Comparison of ENCODE assay signal across 20 cellular contexts in genomic region chr11:112339566-112339965, GRCh38.
A peak's percentile ranks its signal among the peaks of the same experiment; 100 is the strongest.
DNase-seq lines count a peak whose midpoint lies in the region; ATAC-seq and TF ChIP-seq lines count a peak whose summit lies in the region.
"Had no signal": no experiment of that assay in that cellular context is flagged by ENCODE, and none has a peak within 500 bp of the region (broad histone marks: within the 10 kb centered on the region; RNA-seq: fewer than 3 reads in every experiment).

No MANE protein-coding gene starts in this region.

- H3K27me3 ChIP-seq in right atrium auricular region (no peaks in the 10 kb centered on the region), heart right ventricle (no peaks in the 10 kb centered on the region), H7 (ENCODE audit: control insufficient read depth, insufficient read depth, low read length) (no peaks in the 10 kb centered on the region)
- H3K27me3 ChIP-seq: BE2C had no signal

- H3K9me3 ChIP-seq in right atrium auricular region: no peaks in the 10 kb centered on the region
- H3K9me3 ChIP-seq in heart right ventricle: no peaks in the 10 kb centered on the region
- H3K9me3 ChIP-seq: BE2C had no signal

- peaks cover 5% of the 10 kb centered on the region for H3K9me3 Mint-ChIP-seq in activated T-helper 17 cell treated with anti-CD3 and anti-CD28 coated beads, Interleukin-2, amount 50 U/mL, for 72 hours
- H3K9me3 Mint-ChIP-seq: CD4-positive, CD25-positive, alpha-beta regulatory T cell; HFFc6 had no signal

- H3K36me3 ChIP-seq in right atrium auricular region (no peaks in the 10 kb centered on the region), heart right ventricle (no peaks in the 10 kb centered on the region), H7 (replicated peaks; ENCODE audit: control insufficient read depth, insufficient read depth, low read length) (no peaks in the 10 kb centered on the region)
- H3K36me3 ChIP-seq: BE2C had no signal

- TF ChIP-seq CTCF in right atrium auricular region (IDR thresholded peaks at IDR 0.05) (no peak), heart right ventricle (IDR thresholded peaks at IDR 0.05) (no peak)

- H3K27ac Mint-ChIP-seq in activated T-helper 17 cell treated with anti-CD3 and anti-CD28 coated beads, Interleukin-2, amount 50 U/mL, for 72 hours: no peak overlapping the region
- H3K27ac Mint-ChIP-seq: CD4-positive, CD25-positive, alpha-beta regulatory T cell; HFFc6 had no signal

- H3K4me3 Mint-ChIP-seq in activated T-helper 17 cell treated with anti-CD3 and anti-CD28 coated beads, Interleukin-2, amount 50 U/mL, for 72 hours: no peak overlapping the region
- H3K4me3 Mint-ChIP-seq: CD4-positive, CD25-positive, alpha-beta regulatory T cell; CD8-positive, alpha-beta memory T cell; HFFc6 had no signal

- WGBS in heart right ventricle, 2 donors: 85 to 88% methylated on average over 2 of the region's 2 CpGs

- intact Hi-C loops in heart right ventricle (cut with DNase I): no loop called here

- no peaks in the 10 kb centered on the region for H3K4me1 ChIP-seq in right atrium auricular region
- no peaks in the 10 kb centered on the region for H3K4me1 ChIP-seq in heart right ventricle

- peak; percentile 18 for DNase-seq in right atrium auricular region (ENCODE audit: low spot score)
- DNase-seq in heart right ventricle: no peak
- peak; percentile 7 for DNase-seq in SK-MEL-5 (ENCODE audit: low read depth, low spot score)
- DNase-seq in islet precursor cell: peak; percentile 25
- DNase-seq in H7: no peak
- DNase-seq: ACHN; BE2C; C1 segment of cervical spinal cord; CD4-positive, CD25-positive, alpha-beta regulatory T cell; CD8-positive, alpha-beta memory T cell; COR-L47; DMS 273 treated with DMSO at 0.1 percent for 48 hours; DMS53; DND-41; GM23248; HFFc6 had no signal

- no peak for ATAC-seq in heart right ventricle
- ATAC-seq in GM19351 (IDR thresholded peaks at IDR 0.05; ENCODE audit: unreplicated experiment): no peak
- ATAC-seq in activated T-helper 17 cell treated with anti-CD3 and anti-CD28 coated beads, Interleukin-2, amount 50 U/mL, for 72 hours (replicated peaks): no peak
- ATAC-seq: HCT116 had no signal

- no peaks in the 10 kb centered on the region for H3K27me3 Mint-ChIP-seq in activated T-helper 17 cell treated with anti-CD3 and anti-CD28 coated beads, Interleukin-2, amount 50 U/mL, for 72 hours

- in situ Hi-C loops in SK-MEL-5 (cut with HindIII; ENCODE audit: low pct_unique_long_range_greater_than_20kb, low sequenced_read_pairs): no loop called here

- H3K27ac ChIP-seq in right atrium auricular region (no peak overlapping the region), heart right ventricle (no peak overlapping the region)
- H3K27ac ChIP-seq: GM23248, HL-60 had no signal

- peaks cover 5% of the 10 kb centered on the region for H3K36me3 Mint-ChIP-seq in activated T-helper 17 cell treated with anti-CD3 and anti-CD28 coated beads, Interleukin-2, amount 50 U/mL, for 72 hours (ENCODE audit: low read depth)

- peaks cover 8% of the 10 kb centered on the region for H3K4me1 Mint-ChIP-seq in activated T-helper 17 cell treated with anti-CD3 and anti-CD28 coated beads, Interleukin-2, amount 50 U/mL, for 72 hours
- H3K4me1 Mint-ChIP-seq: CD8-positive, alpha-beta memory T cell had no signal

- H3K4me3 ChIP-seq in right atrium auricular region: no peak overlapping the region
- no peak overlapping the region for H3K4me3 ChIP-seq in heart right ventricle
- H3K4me3 ChIP-seq in H7 (ENCODE audit: insufficient read depth, low read depth, low read length): no peak overlapping the region
- H3K4me3 ChIP-seq: GM23248 had no signal

Comparison
In these comparisons a context has a peak if more than half of its experiments do, and no peak if none do; other contexts are left out.
1. DNase-seq: peak in right atrium auricular region (single experiment), SK-MEL-5 (single experiment) and islet precursor cell (single experiment); none in heart right ventricle (0 of 2) and H7 (single experiment).